1 cellular context compared by ENCODE assay signal in genomic region chr11:64758330-64759079, GRCh38.
TF ChIP-seq lines count a peak whose summit lies in the region.

No MANE protein-coding gene starts in this region.

TF ChIP-seq in WTC11, 78 proteins besides CTCF, POLR2A, EP300 and RAD21 (continued from another document):
- TF ChIP-seq STAT6 (CRISPR knock-in tag; conservative IDR thresholded peaks at IDR 0.05; ENCODE audit: low read depth): no peak
- TF ChIP-seq ZNF317 (CRISPR knock-in tag; IDR thresholded peaks at IDR 0.05; ENCODE audit: borderline replicate concordance, low read depth): no peak
- no peak for TF ChIP-seq KAT7 (CRISPR knock-in tag; IDR thresholded peaks at IDR 0.05; ENCODE audit: borderline replicate concordance)
- TF ChIP-seq CREM (CRISPR knock-in tag; IDR thresholded peaks at IDR 0.05): no peak
- TF ChIP-seq, protein P1, sequence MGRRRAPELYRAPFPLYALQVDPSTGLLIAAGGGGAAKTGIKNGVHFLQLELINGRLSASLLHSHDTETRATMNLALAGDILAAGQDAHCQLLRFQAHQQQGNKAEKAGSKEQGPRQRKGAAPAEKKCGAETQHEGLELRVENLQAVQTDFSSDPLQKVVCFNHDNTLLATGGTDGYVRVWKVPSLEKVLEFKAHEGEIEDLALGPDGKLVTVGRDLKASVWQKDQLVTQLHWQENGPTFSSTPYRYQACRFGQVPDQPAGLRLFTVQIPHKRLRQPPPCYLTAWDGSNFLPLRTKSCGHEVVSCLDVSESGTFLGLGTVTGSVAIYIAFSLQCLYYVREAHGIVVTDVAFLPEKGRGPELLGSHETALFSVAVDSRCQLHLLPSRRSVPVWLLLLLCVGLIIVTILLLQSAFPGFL (CRISPR knock-in tag; IDR thresholded peaks at IDR 0.05; ENCODE audit: borderline replicate concordance): no peak
- TF ChIP-seq, protein P2, sequence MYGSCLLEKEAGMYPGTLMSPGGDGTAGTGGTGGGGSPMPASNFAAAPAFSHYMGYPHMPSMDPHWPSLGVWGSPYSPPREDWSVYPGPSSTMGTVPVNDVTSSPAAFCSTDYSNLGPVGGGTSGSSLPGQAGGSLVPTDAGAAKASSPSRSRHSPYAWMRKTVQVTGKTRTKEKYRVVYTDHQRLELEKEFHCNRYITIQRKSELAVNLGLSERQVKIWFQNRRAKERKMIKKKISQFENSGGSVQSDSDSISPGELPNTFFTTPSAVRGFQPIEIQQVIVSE (CRISPR knock-in tag; IDR thresholded peaks at IDR 0.05; ENCODE audit: borderline replicate concordance): no peak
- no peak for TF ChIP-seq CREB1 (CRISPR knock-in tag; IDR thresholded peaks at IDR 0.05)
- TF ChIP-seq, protein P3, sequence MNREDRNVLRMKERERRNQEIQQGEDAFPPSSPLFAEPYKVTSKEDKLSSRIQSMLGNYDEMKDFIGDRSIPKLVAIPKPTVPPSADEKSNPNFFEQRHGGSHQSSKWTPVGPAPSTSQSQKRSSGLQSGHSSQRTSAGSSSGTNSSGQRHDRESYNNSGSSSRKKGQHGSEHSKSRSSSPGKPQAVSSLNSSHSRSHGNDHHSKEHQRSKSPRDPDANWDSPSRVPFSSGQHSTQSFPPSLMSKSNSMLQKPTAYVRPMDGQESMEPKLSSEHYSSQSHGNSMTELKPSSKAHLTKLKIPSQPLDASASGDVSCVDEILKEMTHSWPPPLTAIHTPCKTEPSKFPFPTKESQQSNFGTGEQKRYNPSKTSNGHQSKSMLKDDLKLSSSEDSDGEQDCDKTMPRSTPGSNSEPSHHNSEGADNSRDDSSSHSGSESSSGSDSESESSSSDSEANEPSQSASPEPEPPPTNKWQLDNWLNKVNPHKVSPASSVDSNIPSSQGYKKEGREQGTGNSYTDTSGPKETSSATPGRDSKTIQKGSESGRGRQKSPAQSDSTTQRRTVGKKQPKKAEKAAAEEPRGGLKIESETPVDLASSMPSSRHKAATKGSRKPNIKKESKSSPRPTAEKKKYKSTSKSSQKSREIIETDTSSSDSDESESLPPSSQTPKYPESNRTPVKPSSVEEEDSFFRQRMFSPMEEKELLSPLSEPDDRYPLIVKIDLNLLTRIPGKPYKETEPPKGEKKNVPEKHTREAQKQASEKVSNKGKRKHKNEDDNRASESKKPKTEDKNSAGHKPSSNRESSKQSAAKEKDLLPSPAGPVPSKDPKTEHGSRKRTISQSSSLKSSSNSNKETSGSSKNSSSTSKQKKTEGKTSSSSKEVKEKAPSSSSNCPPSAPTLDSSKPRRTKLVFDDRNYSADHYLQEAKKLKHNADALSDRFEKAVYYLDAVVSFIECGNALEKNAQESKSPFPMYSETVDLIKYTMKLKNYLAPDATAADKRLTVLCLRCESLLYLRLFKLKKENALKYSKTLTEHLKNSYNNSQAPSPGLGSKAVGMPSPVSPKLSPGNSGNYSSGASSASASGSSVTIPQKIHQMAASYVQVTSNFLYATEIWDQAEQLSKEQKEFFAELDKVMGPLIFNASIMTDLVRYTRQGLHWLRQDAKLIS (CRISPR knock-in tag; IDR thresholded peaks at IDR 0.05; ENCODE audit: borderline replicate concordance): no peak
- TF ChIP-seq, protein P4, sequence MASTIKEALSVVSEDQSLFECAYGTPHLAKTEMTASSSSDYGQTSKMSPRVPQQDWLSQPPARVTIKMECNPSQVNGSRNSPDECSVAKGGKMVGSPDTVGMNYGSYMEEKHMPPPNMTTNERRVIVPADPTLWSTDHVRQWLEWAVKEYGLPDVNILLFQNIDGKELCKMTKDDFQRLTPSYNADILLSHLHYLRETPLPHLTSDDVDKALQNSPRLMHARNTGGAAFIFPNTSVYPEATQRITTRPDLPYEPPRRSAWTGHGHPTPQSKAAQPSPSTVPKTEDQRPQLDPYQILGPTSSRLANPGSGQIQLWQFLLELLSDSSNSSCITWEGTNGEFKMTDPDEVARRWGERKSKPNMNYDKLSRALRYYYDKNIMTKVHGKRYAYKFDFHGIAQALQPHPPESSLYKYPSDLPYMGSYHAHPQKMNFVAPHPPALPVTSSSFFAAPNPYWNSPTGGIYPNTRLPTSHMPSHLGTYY (CRISPR knock-in tag; IDR thresholded peaks at IDR 0.05): no peak
- TF ChIP-seq HMGA2 (CRISPR knock-in tag; IDR thresholded peaks at IDR 0.05): no peak
- TF ChIP-seq FOXP1 (CRISPR knock-in tag; IDR thresholded peaks at IDR 0.05; ENCODE audit: borderline replicate concordance): no peak
- TF ChIP-seq AR (CRISPR knock-in tag; IDR thresholded peaks at IDR 0.05): no peak
- no peak for TF ChIP-seq EMX1 (CRISPR knock-in tag; IDR thresholded peaks at IDR 0.05)
TF ChIP-seq in WTC11: peak in this region for 0.
